1 cellular context compared by ENCODE assay signal in the genomic region with DNA sequence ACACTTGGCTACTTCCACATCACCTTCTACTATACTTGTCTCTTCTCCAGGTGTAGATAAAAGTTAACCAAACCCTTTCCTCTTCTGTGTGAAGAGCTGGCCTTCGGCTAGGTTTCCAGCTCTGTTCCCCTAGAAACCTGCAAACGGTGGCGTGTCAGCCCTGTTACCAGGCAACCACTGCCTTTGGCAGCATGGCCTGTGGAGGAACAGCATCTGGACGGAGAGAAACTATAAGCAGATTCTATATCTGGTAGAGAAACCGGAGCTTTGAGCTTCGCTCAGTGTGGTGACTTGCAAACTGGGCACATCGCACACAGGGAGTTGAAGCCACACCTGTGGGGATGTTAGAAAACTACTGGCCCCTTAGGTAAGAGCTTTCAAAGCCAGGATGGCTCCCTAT.
TF ChIP-seq lines count a peak whose summit lies in the region.

No MANE protein-coding gene starts in this region.

TF ChIP-seq in GM12878, 131 proteins besides CTCF, POLR2A, EP300 and RAD21:
- TF ChIP-seq NBN (IDR thresholded peaks at IDR 0.05) (no peak), FOXM1 (IDR thresholded peaks at IDR 0.05; ENCODE audit: low read depth, low read length) (no peak), CHD2 (IDR thresholded peaks at IDR 0.05; ENCODE audit: borderline replicate concordance, low read depth, low read length) (no peak), ZNF622 (IDR thresholded peaks at IDR 0.05) (no peak)
- TF ChIP-seq, protein P1, sequence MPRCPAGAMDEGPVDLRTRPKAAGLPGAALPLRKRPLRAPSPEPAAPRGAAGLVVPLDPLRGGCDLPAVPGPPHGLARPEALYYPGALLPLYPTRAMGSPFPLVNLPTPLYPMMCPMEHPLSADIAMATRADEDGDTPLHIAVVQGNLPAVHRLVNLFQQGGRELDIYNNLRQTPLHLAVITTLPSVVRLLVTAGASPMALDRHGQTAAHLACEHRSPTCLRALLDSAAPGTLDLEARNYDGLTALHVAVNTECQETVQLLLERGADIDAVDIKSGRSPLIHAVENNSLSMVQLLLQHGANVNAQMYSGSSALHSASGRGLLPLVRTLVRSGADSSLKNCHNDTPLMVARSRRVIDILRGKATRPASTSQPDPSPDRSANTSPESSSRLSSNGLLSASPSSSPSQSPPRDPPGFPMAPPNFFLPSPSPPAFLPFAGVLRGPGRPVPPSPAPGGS (IDR thresholded peaks at IDR 0.05; ENCODE audit: borderline replicate concordance, insufficient read depth, low read depth, low read length, poor library complexity, severe bottlenecking): peak; percentile 21
